Comparison of ENCODE assay signal across 19 cellular contexts in genomic region chr21:44708866-44709425, GRCh38. TPM values are rescaled to one million over a fixed set of nuclear protein-coding genes. Genes with fewer than 3 reads are reported as not detected.
DNase-seq lines count a peak whose midpoint lies in the region; ATAC-seq, FAIRE-seq and TF ChIP-seq lines count a peak whose summit lies in the region.
"Had no signal": no experiment of that assay in that cellular context is flagged by ENCODE, and none has a peak within 500 bp of the region (broad histone marks: within the 10 kb centered on the region; RNA-seq: fewer than 3 reads in every experiment).

No MANE protein-coding gene starts in this region.

- TF ChIP-seq RAD21 in HepG2 (CRISPR knock-in tag; IDR thresholded peaks at IDR 0.05), result no peak

- BruUV-seq in HepG2 (replicated peaks; lab: Mats Ljungman, UMichigan), result no TSS peak

- no peak for TF ChIP-seq CTCF in right lobe of liver (IDR thresholded peaks at IDR 0.05)
- TF ChIP-seq CTCF in HepG2 (CRISPR knock-in tag; IDR thresholded peaks at IDR 0.05), result no peak
- TF ChIP-seq CTCF in kidney (IDR thresholded peaks at IDR 0.05; ENCODE audit: borderline replicate concordance, extremely low read depth, insufficient read depth), result no peak

- H4K20me1 ChIP-seq in HepG2 (ENCODE audit: insufficient read depth, low read length), result no peaks in the 10 kb centered on the region

- CTCF ChIA-PET in HepG2 (lab: Yijun Ruan, JAX; ENCODE audit: low intra/inter-chr PET ratio, low total read pairs), result no interaction called here

- H3K27ac ChIP-seq in right lobe of liver (no peak overlapping the region), HepG2 (ENCODE audit: extremely low read length, insufficient read depth, low read length) (no peak overlapping the region), kidney (ENCODE audit: low read depth in 2 of 2, low read length in 2 of 2) (no peak overlapping the region)
- H3K27ac ChIP-seq: PC-9 had no signal

- TF ChIP-seq EP300 in HepG2 (IDR thresholded peaks at IDR 0.05; ENCODE audit: low read depth in 2 of 2, low read length in 2 of 2) (no peak), HepG2 (CRISPR knock-in tag; IDR thresholded peaks at IDR 0.05; ENCODE audit: borderline replicate concordance) (no peak)

- in situ Hi-C loops in HepG2 (cut with HindIII; ENCODE audit: extremely low pct_ligation_motif_present, low pct_unique_long_range_greater_than_20kb), result no loop called here

- no peaks in the 10 kb centered on the region for H3K9me3 ChIP-seq in right lobe of liver
- H3K9me3 ChIP-seq in HepG2 (ENCODE audit: low read length), result no peaks in the 10 kb centered on the region
- no peaks in the 10 kb centered on the region for H3K9me3 ChIP-seq in kidney (ENCODE audit: control insufficient read depth in 1 of 2, low read length in 2 of 2)

- H3K36me3 Mint-ChIP-seq in activated T-cell treated with anti-CD3 and anti-CD28 coated beads, Interleukin-2, amount 50 U/mL, for 72 hours (ENCODE audit: insufficient read depth in 2 of 2), result peaks cover 5 to 7% of the 10 kb centered on the region in 2 donors
- H3K36me3 Mint-ChIP-seq: stimulated activated memory B cell treated with anti-CD40 and anti-IgM and Interleukin-4, amounts not matched to agents 10 μg/mL and 1 μg/mL and 100 μg/mL, for 72 hours had no signal

- POLR2A ChIA-PET in HepG2 (lab: Yijun Ruan, JAX), result no interaction called here

- no peak overlapping the region for H2AFZ ChIP-seq in HepG2 (ENCODE audit: low read length)
- H2AFZ ChIP-seq: PC-9 had no signal

- H3K9ac ChIP-seq in HepG2 (ENCODE audit: insufficient read depth, low read depth, low read length), result no peak overlapping the region
- no peak overlapping the region for H3K9ac ChIP-seq in kidney (ENCODE audit: low read length in 2 of 2)

- WGBS in right lobe of liver (ENCODE audit: insufficient coverage, low coverage, low lambda C conversion rate, missing lambda C conversion rate), result 0% methylated on average over 8 of the region's 25 CpGs
- WGBS in HepG2 (ENCODE audit: low lambda C conversion rate), result 47% methylated on average over 7 of the region's 25 CpGs

- ATAC-seq in right lobe of liver (no peak), HepG2 (no peak), sciatic nerve (no peak)
- ATAC-seq in activated T-cell treated with anti-CD3 and anti-CD28 coated beads, Interleukin-2, amount 50 U/mL, for 72 hours (replicated peaks in 1 of 2), result no peak
- ATAC-seq: stimulated activated memory B cell treated with anti-CD40 and anti-IgM and Interleukin-4, amounts not matched to agents 10 μg/mL and 1 μg/mL and 100 μg/mL, for 72 hours had no signal

- no peaks in the 10 kb centered on the region for H3K36me3 ChIP-seq in right lobe of liver
- no peaks in the 10 kb centered on the region for H3K36me3 ChIP-seq in HepG2 (replicated peaks in 1 of 2; ENCODE audit: control insufficient read depth in 1 of 2, insufficient read depth in 2 of 2, low read length in 2 of 2)
- no peaks in the 10 kb centered on the region for H3K36me3 ChIP-seq in kidney (ENCODE audit: control insufficient read depth in 1 of 2, insufficient read depth in 2 of 2, low read length in 2 of 2)

- H3K9me3 Mint-ChIP-seq in activated T-cell treated with anti-CD3 and anti-CD28 coated beads, Interleukin-2, amount 50 U/mL, for 72 hours, result peaks cover 3% of the 10 kb centered on the region in 2 donors
- H3K9me3 Mint-ChIP-seq: dendritic cell treated with granulocyte-macrophage colony-stimulating factor and Interleukin-4, amounts not matched to agents 40 ng/mL and 50 ng/mL, for 4 days; stimulated activated memory B cell treated with anti-CD40 and anti-IgM and Interleukin-4, amounts not matched to agents 10 μg/mL and 1 μg/mL and 100 μg/mL, for 72 hours had no signal

- DNase-seq in right lobe of liver (peak in 2 of 3 donors; percentile 39), HepG2 (ENCODE audit: low spot score) (no peak), kidney (peak; percentile 45), cerebellar nuclear complex (lab: John Stamatoyannopoulos, UW) (no peak), sciatic nerve (ENCODE audit: low spot score) (no peak), SW 1271 (lab: John Stamatoyannopoulos, UW) (no peak), Ammon's horn (ENCODE audit: low spot score) (no peak)
- DNase-seq in activated T-cell treated with anti-CD3 and anti-CD28 coated beads, Interleukin-2, amount 50 U/mL, for 72 hours, result no peak
- DNase-seq: activated CD4-positive, alpha-beta memory T cell treated with anti-CD3 and anti-CD28 coated beads for 36 hours; NCI-H1048; PC-9; stimulated activated CD4-positive, alpha-beta T cell treated with anti-CD3 and anti-CD28 coated beads, Interleukin-2, amount 100 ng/mL, for 48 hours; T-helper 2 cell had no signal

- no peak overlapping the region for H3K4me3 ChIP-seq in right lobe of liver
- H3K4me3 ChIP-seq in HepG2 (replicated peaks in 1 of 3; ENCODE audit: insufficient read depth in 1 of 3, low read depth in 2 of 3, low read length in 3 of 3), result no peak overlapping the region
- H3K4me3 ChIP-seq in kidney (ENCODE audit: low read length in 2 of 2), result no peak overlapping the region
- H3K4me3 ChIP-seq: PC-9 had no signal

- H3K4me1 ChIP-seq in right lobe of liver (peaks cover 0 to 3% (median 0%) of the 10 kb centered on the region in 4 donors), HepG2 (ENCODE audit: insufficient read depth, low read length) (peaks cover 13% of the 10 kb centered on the region; the same call in 1 of the 2 replicates), kidney (ENCODE audit: control insufficient read depth in 1 of 2, insufficient read depth in 1 of 2, low read depth in 1 of 2, low read length in 2 of 2) (no peaks in the 10 kb centered on the region)

- peaks cover 24 to 34% of the 10 kb centered on the region in 2 donors for H3K27me3 ChIP-seq in right lobe of liver
- H3K27me3 ChIP-seq in HepG2 (ENCODE audit: control insufficient read depth in 1 of 2, insufficient read depth in 2 of 2, low read length in 2 of 2), result peaks cover 16 to 68% of the 10 kb centered on the region in 2 experiments

- no peaks in the 10 kb centered on the region for H3K79me2 ChIP-seq in HepG2 (ENCODE audit: insufficient read depth, low read length)

- no peak overlapping the region for H3K4me2 ChIP-seq in HepG2 (ENCODE audit: low read depth, low read length)
- H3K4me2 ChIP-seq: PC-9 had no signal

- peaks cover 95% of the 10 kb centered on the region for H3K27me3 Mint-ChIP-seq in activated T-cell treated with anti-CD3 and anti-CD28 coated beads, Interleukin-2, amount 50 U/mL, for 72 hours (ENCODE audit: low read depth)

- H3K27ac Mint-ChIP-seq in activated T-cell treated with anti-CD3 and anti-CD28 coated beads, Interleukin-2, amount 50 U/mL, for 72 hours, result no peak overlapping the region
- H3K27ac Mint-ChIP-seq: activated CD4-positive, alpha-beta memory T cell treated with anti-CD3 and anti-CD28 coated beads for 36 hours; activated naive CD8-positive, alpha-beta T cell treated with anti-CD3 and anti-CD28 coated beads, Interleukin-2, amount 10 ng/mL, durations not matched to agents 7 days and 5 days; dendritic cell treated with granulocyte-macrophage colony-stimulating factor and Interleukin-4, amounts not matched to agents 40 ng/mL and 50 ng/mL, for 4 days; stimulated activated memory B cell treated with anti-CD40 and anti-IgM and Interleukin-4, amounts not matched to agents 10 μg/mL and 1 μg/mL and 100 μg/mL, for 72 hours had no signal

- intact Hi-C loops in right lobe of liver (cut with DNase I), result no loop called here
- intact Hi-C loops in HepG2 (cut with micrococcal nuclease; ENCODE audit: unreplicated experiment), result no loop called here
- intact Hi-C loops in kidney (cut with DNase I), result no loop called here
- intact Hi-C loops in sciatic nerve (cut with DNase I), result no loop called here

- TF ChIP-seq POLR2A in right lobe of liver (IDR thresholded peaks at IDR 0.05) (no peak), HepG2 (IDR thresholded peaks at IDR 0.05; ENCODE audit: insufficient read depth in 1 of 2, low read depth in 2 of 2, low read length in 2 of 2) (no peak)

- no peak for FAIRE-seq in HepG2 (lab: Jason Lieb, UNC)
- FAIRE-seq in kidney (lab: Jason Lieb, UNC), result no peak
- FAIRE-seq: G401.6 had no signal

- H3K4me1 Mint-ChIP-seq in activated T-cell treated with anti-CD3 and anti-CD28 coated beads, Interleukin-2, amount 50 U/mL, for 72 hours (ENCODE audit: low read depth), result peaks cover 19% of the 10 kb centered on the region
- H3K4me1 Mint-ChIP-seq: stimulated activated memory B cell treated with anti-CD40 and anti-IgM and Interleukin-4, amounts not matched to agents 10 μg/mL and 1 μg/mL and 100 μg/mL, for 72 hours had no signal

- peak overlapping the region; percentile 54 to 60 for H3K4me3 Mint-ChIP-seq in activated T-cell treated with anti-CD3 and anti-CD28 coated beads, Interleukin-2, amount 50 U/mL, for 72 hours
- H3K4me3 Mint-ChIP-seq: activated CD4-positive, alpha-beta memory T cell treated with anti-CD3 and anti-CD28 coated beads for 36 hours; activated naive CD8-positive, alpha-beta T cell treated with anti-CD3 and anti-CD28 coated beads, Interleukin-2, amount 10 ng/mL, durations not matched to agents 7 days and 5 days; dendritic cell treated with granulocyte-macrophage colony-stimulating factor and Interleukin-4, amounts not matched to agents 40 ng/mL and 50 ng/mL, for 4 days; stimulated activated memory B cell treated with anti-CD40 and anti-IgM and Interleukin-4, amounts not matched to agents 10 μg/mL and 1 μg/mL and 100 μg/mL, for 72 hours had no signal

RNA-seq across cellular contexts. Expression of gene TSPEAR, which starts 2.4 kb away (rescaled TPM):
- total RNA-seq in right lobe of liver (not detected), HepG2 (2016; rRNA removed; fragmentation: Illumina TruSeq; extraction: Trizol) (0.07 and 0.18 TPM in 2 replicates), kidney (0.22 TPM), sciatic nerve (not detected)
- 0.09 TPM in 1 of 2 replicates, not detected in the other for total RNA-seq in HepG2 (2016; cell fraction: cytosol; rRNA removed; fragmentation: Illumina TruSeq; extraction: Trizol; ENCODE audit: low read depth)
- 0.10 and 0.19 TPM in 2 replicates for total RNA-seq in HepG2 (2016; cell fraction: insoluble cytoplasmic fraction; rRNA removed; fragmentation: Illumina TruSeq; extraction: Trizol)
- total RNA-seq in HepG2 (2016; cell fraction: membrane; rRNA removed; fragmentation: Illumina TruSeq; extraction: Trizol), result 0.24 and 0.28 TPM in 2 replicates
- total RNA-seq in HepG2 (2016; cell fraction: nucleus; rRNA removed; fragmentation: Illumina TruSeq; extraction: Trizol), result 0.16 TPM in 1 of 2 replicates, not detected in the other
- polyA plus RNA-seq in HepG2 (2011; rRNA removed) (0.32 and 0.33 TPM in 2 replicates), kidney (ENCODE audit: insufficient read depth, low read depth, low replicate concordance) (0.09 TPM)
- polyA plus RNA-seq in HepG2 (2011; cell fraction: cytosol; rRNA removed), result 0.28 and 0.32 TPM in 2 replicates
- 0.59 and 0.71 TPM in 2 replicates for polyA plus RNA-seq in HepG2 (2011; cell fraction: nucleus; rRNA removed)
- polyA plus RNA-seq in HepG2 (2012), result 0.63 and 0.68 TPM in 2 replicates
- 0.10 and 0.12 TPM in 2 replicates for polyA plus RNA-seq in HepG2 (2016; cell fraction: cytosol; fragmentation: Illumina TruSeq; extraction: Trizol; ENCODE audit: low read depth)
- polyA plus RNA-seq in HepG2 (2016; cell fraction: insoluble cytoplasmic fraction; fragmentation: Illumina TruSeq; extraction: Trizol; ENCODE audit: low read depth), result 0.19 and 0.25 TPM in 2 replicates
- 0.31 and 0.42 TPM in 2 replicates for polyA plus RNA-seq in HepG2 (2016; cell fraction: membrane; fragmentation: Illumina TruSeq; extraction: Trizol; ENCODE audit: low read depth)
- polyA plus RNA-seq in HepG2 (2016; cell fraction: nucleus; fragmentation: Illumina TruSeq; extraction: Trizol; ENCODE audit: insufficient read depth, low read depth), result 0.11 TPM in 1 of 2 replicates, not detected in the other
- 0.82 TPM in 1 of 2 replicates, not detected in the other for polyA minus RNA-seq in HepG2 (2011; rRNA and poly(A)+ RNA removed; ENCODE audit: low replicate concordance)
- 0.18 and 0.20 TPM in 2 replicates for polyA minus RNA-seq in HepG2 (2011; cell fraction: cytosol; rRNA and poly(A)+ RNA removed)
- 0.26 and 0.37 TPM in 2 replicates for polyA minus RNA-seq in HepG2 (2011; cell fraction: nucleus; rRNA and poly(A)+ RNA removed)
- total RNA-seq in activated T-cell treated with anti-CD3 and anti-CD28 coated beads, Interleukin-2, amount 50 U/mL, for 72 hours, result not detected
- total RNA-seq: activated CD4-positive, alpha-beta memory T cell treated with anti-CD3 and anti-CD28 coated beads for 36 hours; activated naive CD8-positive, alpha-beta T cell treated with anti-CD3 and anti-CD28 coated beads, Interleukin-2, amount 10 ng/mL, durations not matched to agents 7 days and 5 days; HT1080; PC-9 had no signal
- polyA plus RNA-seq: BJ had no signal

RNA-seq across cellular contexts. Expression of gene KRTAP10-12, which starts 12.0 kb away (rescaled TPM):
- total RNA-seq in right lobe of liver (not detected), HepG2 (2016; rRNA removed; fragmentation: Illumina TruSeq; extraction: Trizol) (not detected in 2 replicates), kidney (not detected), sciatic nerve (not detected)
- not detected in 2 replicates for total RNA-seq in HepG2 (2016; cell fraction: cytosol; rRNA removed; fragmentation: Illumina TruSeq; extraction: Trizol; ENCODE audit: low read depth)
- total RNA-seq in HepG2 (2016; cell fraction: insoluble cytoplasmic fraction; rRNA removed; fragmentation: Illumina TruSeq; extraction: Trizol), result not detected in 2 replicates
- not detected in 2 replicates for total RNA-seq in HepG2 (2016; cell fraction: membrane; rRNA removed; fragmentation: Illumina TruSeq; extraction: Trizol)
- total RNA-seq in HepG2 (2016; cell fraction: nucleus; rRNA removed; fragmentation: Illumina TruSeq; extraction: Trizol), result not detected in 2 replicates
- polyA plus RNA-seq in HepG2 (2011; rRNA removed) (not detected in 2 replicates), kidney (ENCODE audit: insufficient read depth, low read depth, low replicate concordance) (not detected)
- not detected in 2 replicates for polyA plus RNA-seq in HepG2 (2011; cell fraction: cytosol; rRNA removed)
- polyA plus RNA-seq in HepG2 (2011; cell fraction: nucleus; rRNA removed), result not detected in 2 replicates
- polyA plus RNA-seq in HepG2 (2012), result not detected in 2 replicates
- polyA plus RNA-seq in HepG2 (2016; cell fraction: cytosol; fragmentation: Illumina TruSeq; extraction: Trizol; ENCODE audit: low read depth), result not detected in 2 replicates
- polyA plus RNA-seq in HepG2 (2016; cell fraction: insoluble cytoplasmic fraction; fragmentation: Illumina TruSeq; extraction: Trizol; ENCODE audit: low read depth), result not detected in 2 replicates
- not detected in 2 replicates for polyA plus RNA-seq in HepG2 (2016; cell fraction: membrane; fragmentation: Illumina TruSeq; extraction: Trizol; ENCODE audit: low read depth)
- not detected in 2 replicates for polyA plus RNA-seq in HepG2 (2016; cell fraction: nucleus; fragmentation: Illumina TruSeq; extraction: Trizol; ENCODE audit: insufficient read depth, low read depth)
- polyA minus RNA-seq in HepG2 (2011; rRNA and poly(A)+ RNA removed; ENCODE audit: low replicate concordance), result not detected in 2 replicates
- polyA minus RNA-seq in HepG2 (2011; cell fraction: cytosol; rRNA and poly(A)+ RNA removed), result not detected in 2 replicates
- not detected in 2 replicates for polyA minus RNA-seq in HepG2 (2011; cell fraction: nucleus; rRNA and poly(A)+ RNA removed)
- not detected for total RNA-seq in activated T-cell treated with anti-CD3 and anti-CD28 coated beads, Interleukin-2, amount 50 U/mL, for 72 hours
- total RNA-seq: activated CD4-positive, alpha-beta memory T cell treated with anti-CD3 and anti-CD28 coated beads for 36 hours; activated naive CD8-positive, alpha-beta T cell treated with anti-CD3 and anti-CD28 coated beads, Interleukin-2, amount 10 ng/mL, durations not matched to agents 7 days and 5 days; HT1080; PC-9 had no signal
- polyA plus RNA-seq: BJ had no signal

RNA-seq across cellular contexts. Expression of gene KRTAP12-1, which starts 27.0 kb away (rescaled TPM):
- total RNA-seq in right lobe of liver, result not detected
- not detected in 2 replicates for total RNA-seq in HepG2 (2016; rRNA removed; fragmentation: Illumina TruSeq; extraction: Trizol)
- not detected in 2 replicates for total RNA-seq in HepG2 (2016; cell fraction: cytosol; rRNA removed; fragmentation: Illumina TruSeq; extraction: Trizol; ENCODE audit: low read depth)
- not detected in 2 replicates for total RNA-seq in HepG2 (2016; cell fraction: insoluble cytoplasmic fraction; rRNA removed; fragmentation: Illumina TruSeq; extraction: Trizol)
- total RNA-seq in HepG2 (2016; cell fraction: membrane; rRNA removed; fragmentation: Illumina TruSeq; extraction: Trizol), result not detected in 2 replicates
- not detected in 2 replicates for total RNA-seq in HepG2 (2016; cell fraction: nucleus; rRNA removed; fragmentation: Illumina TruSeq; extraction: Trizol)
- polyA plus RNA-seq in HepG2 (2011; rRNA removed), result 0.13 TPM in 1 of 2 replicates, not detected in the other
- not detected in 2 replicates for polyA plus RNA-seq in HepG2 (2011; cell fraction: cytosol; rRNA removed)
- polyA plus RNA-seq in HepG2 (2011; cell fraction: nucleus; rRNA removed), result 0.40 TPM in 1 of 2 replicates, not detected in the other
- not detected in 2 replicates for polyA plus RNA-seq in HepG2 (2012)
- not detected in 2 replicates for polyA plus RNA-seq in HepG2 (2016; cell fraction: cytosol; fragmentation: Illumina TruSeq; extraction: Trizol; ENCODE audit: low read depth)
- not detected in 2 replicates for polyA plus RNA-seq in HepG2 (2016; cell fraction: insoluble cytoplasmic fraction; fragmentation: Illumina TruSeq; extraction: Trizol; ENCODE audit: low read depth)
- not detected in 2 replicates for polyA plus RNA-seq in HepG2 (2016; cell fraction: membrane; fragmentation: Illumina TruSeq; extraction: Trizol; ENCODE audit: low read depth)
- not detected in 2 replicates for polyA plus RNA-seq in HepG2 (2016; cell fraction: nucleus; fragmentation: Illumina TruSeq; extraction: Trizol; ENCODE audit: insufficient read depth, low read depth)
- not detected in 2 replicates for polyA minus RNA-seq in HepG2 (2011; rRNA and poly(A)+ RNA removed; ENCODE audit: low replicate concordance)
- polyA minus RNA-seq in HepG2 (2011; cell fraction: cytosol; rRNA and poly(A)+ RNA removed), result not detected in 2 replicates
- polyA minus RNA-seq in HepG2 (2011; cell fraction: nucleus; rRNA and poly(A)+ RNA removed), result not detected in 2 replicates
- not detected for total RNA-seq in activated T-cell treated with anti-CD3 and anti-CD28 coated beads, Interleukin-2, amount 50 U/mL, for 72 hours
- total RNA-seq in kidney, result not detected
- polyA plus RNA-seq in kidney (ENCODE audit: insufficient read depth, low read depth, low replicate concordance), result not detected
- total RNA-seq in sciatic nerve, result not detected
- total RNA-seq: activated CD4-positive, alpha-beta memory T cell treated with anti-CD3 and anti-CD28 coated beads for 36 hours; activated naive CD8-positive, alpha-beta T cell treated with anti-CD3 and anti-CD28 coated beads, Interleukin-2, amount 10 ng/mL, durations not matched to agents 7 days and 5 days; HT1080; PC-9 had no signal
- polyA plus RNA-seq: BJ had no signal

RNA-seq across cellular contexts. Expression of gene KRTAP12-2, which starts 42.2 kb away (rescaled TPM):
- total RNA-seq in right lobe of liver, result not detected
- total RNA-seq in HepG2 (2016; rRNA removed; fragmentation: Illumina TruSeq; extraction: Trizol), result not detected in 2 replicates
- not detected in 2 replicates for total RNA-seq in HepG2 (2016; cell fraction: cytosol; rRNA removed; fragmentation: Illumina TruSeq; extraction: Trizol; ENCODE audit: low read depth)
- total RNA-seq in HepG2 (2016; cell fraction: insoluble cytoplasmic fraction; rRNA removed; fragmentation: Illumina TruSeq; extraction: Trizol), result not detected in 2 replicates
- not detected in 2 replicates for total RNA-seq in HepG2 (2016; cell fraction: membrane; rRNA removed; fragmentation: Illumina TruSeq; extraction: Trizol)
- total RNA-seq in HepG2 (2016; cell fraction: nucleus; rRNA removed; fragmentation: Illumina TruSeq; extraction: Trizol), result not detected in 2 replicates
- polyA plus RNA-seq in HepG2 (2011; rRNA removed), result not detected in 2 replicates
- not detected in 2 replicates for polyA plus RNA-seq in HepG2 (2011; cell fraction: cytosol; rRNA removed)
- polyA plus RNA-seq in HepG2 (2011; cell fraction: nucleus; rRNA removed), result not detected in 2 replicates
- not detected in 2 replicates for polyA plus RNA-seq in HepG2 (2012)
- polyA plus RNA-seq in HepG2 (2016; cell fraction: cytosol; fragmentation: Illumina TruSeq; extraction: Trizol; ENCODE audit: low read depth), result not detected in 2 replicates
- not detected in 2 replicates for polyA plus RNA-seq in HepG2 (2016; cell fraction: insoluble cytoplasmic fraction; fragmentation: Illumina TruSeq; extraction: Trizol; ENCODE audit: low read depth)
- polyA plus RNA-seq in HepG2 (2016; cell fraction: membrane; fragmentation: Illumina TruSeq; extraction: Trizol; ENCODE audit: low read depth), result not detected in 2 replicates
- not detected in 2 replicates for polyA plus RNA-seq in HepG2 (2016; cell fraction: nucleus; fragmentation: Illumina TruSeq; extraction: Trizol; ENCODE audit: insufficient read depth, low read depth)
- not detected in 2 replicates for polyA minus RNA-seq in HepG2 (2011; rRNA and poly(A)+ RNA removed; ENCODE audit: low replicate concordance)
- not detected in 2 replicates for polyA minus RNA-seq in HepG2 (2011; cell fraction: cytosol; rRNA and poly(A)+ RNA removed)
- not detected in 2 replicates for polyA minus RNA-seq in HepG2 (2011; cell fraction: nucleus; rRNA and poly(A)+ RNA removed)
- not detected for total RNA-seq in activated T-cell treated with anti-CD3 and anti-CD28 coated beads, Interleukin-2, amount 50 U/mL, for 72 hours
- not detected for total RNA-seq in kidney
- not detected for polyA plus RNA-seq in kidney (ENCODE audit: insufficient read depth, low read depth, low replicate concordance)
- not detected for total RNA-seq in sciatic nerve
- total RNA-seq: activated CD4-positive, alpha-beta memory T cell treated with anti-CD3 and anti-CD28 coated beads for 36 hours; activated naive CD8-positive, alpha-beta T cell treated with anti-CD3 and anti-CD28 coated beads, Interleukin-2, amount 10 ng/mL, durations not matched to agents 7 days and 5 days; HT1080; PC-9 had no signal
- polyA plus RNA-seq: BJ had no signal

RNA-seq across cellular contexts. Expression of gene KRTAP12-3, which starts 51.2 kb away (rescaled TPM):
- total RNA-seq in right lobe of liver, result not detected
- total RNA-seq in HepG2 (2016; rRNA removed; fragmentation: Illumina TruSeq; extraction: Trizol), result not detected in 2 replicates
- total RNA-seq in HepG2 (2016; cell fraction: cytosol; rRNA removed; fragmentation: Illumina TruSeq; extraction: Trizol; ENCODE audit: low read depth), result not detected in 2 replicates
- not detected in 2 replicates for total RNA-seq in HepG2 (2016; cell fraction: insoluble cytoplasmic fraction; rRNA removed; fragmentation: Illumina TruSeq; extraction: Trizol)
- not detected in 2 replicates for total RNA-seq in HepG2 (2016; cell fraction: membrane; rRNA removed; fragmentation: Illumina TruSeq; extraction: Trizol)
- not detected in 2 replicates for total RNA-seq in HepG2 (2016; cell fraction: nucleus; rRNA removed; fragmentation: Illumina TruSeq; extraction: Trizol)
- not detected in 2 replicates for polyA plus RNA-seq in HepG2 (2011; rRNA removed)
- not detected in 2 replicates for polyA plus RNA-seq in HepG2 (2011; cell fraction: cytosol; rRNA removed)
- polyA plus RNA-seq in HepG2 (2011; cell fraction: nucleus; rRNA removed), result not detected in 2 replicates
- not detected in 2 replicates for polyA plus RNA-seq in HepG2 (2012)
- not detected in 2 replicates for polyA plus RNA-seq in HepG2 (2016; cell fraction: cytosol; fragmentation: Illumina TruSeq; extraction: Trizol; ENCODE audit: low read depth)
- not detected in 2 replicates for polyA plus RNA-seq in HepG2 (2016; cell fraction: insoluble cytoplasmic fraction; fragmentation: Illumina TruSeq; extraction: Trizol; ENCODE audit: low read depth)
- not detected in 2 replicates for polyA plus RNA-seq in HepG2 (2016; cell fraction: membrane; fragmentation: Illumina TruSeq; extraction: Trizol; ENCODE audit: low read depth)
- not detected in 2 replicates for polyA plus RNA-seq in HepG2 (2016; cell fraction: nucleus; fragmentation: Illumina TruSeq; extraction: Trizol; ENCODE audit: insufficient read depth, low read depth)
- polyA minus RNA-seq in HepG2 (2011; rRNA and poly(A)+ RNA removed; ENCODE audit: low replicate concordance), result not detected in 2 replicates
- not detected in 2 replicates for polyA minus RNA-seq in HepG2 (2011; cell fraction: cytosol; rRNA and poly(A)+ RNA removed)
- not detected in 2 replicates for polyA minus RNA-seq in HepG2 (2011; cell fraction: nucleus; rRNA and poly(A)+ RNA removed)
- total RNA-seq in activated T-cell treated with anti-CD3 and anti-CD28 coated beads, Interleukin-2, amount 50 U/mL, for 72 hours, result not detected
- not detected for total RNA-seq in kidney
- not detected for polyA plus RNA-seq in kidney (ENCODE audit: insufficient read depth, low read depth, low replicate concordance)
- total RNA-seq in sciatic nerve, result not detected
- total RNA-seq: activated CD4-positive, alpha-beta memory T cell treated with anti-CD3 and anti-CD28 coated beads for 36 hours; activated naive CD8-positive, alpha-beta T cell treated with anti-CD3 and anti-CD28 coated beads, Interleukin-2, amount 10 ng/mL, durations not matched to agents 7 days and 5 days; HT1080; PC-9 had no signal
- polyA plus RNA-seq: BJ had no signal

Comparison
In these comparisons a context has a peak if more than half of its experiments do, and no peak if none do; other contexts are left out.
1. DNase-seq: peak in right lobe of liver (2 of 3) and kidney (single experiment); none in HepG2 (single experiment), activated T-cell treated with anti-CD3 and anti-CD28 coated beads, Interleukin-2, amount 50 U/mL, for 72 hours (0 of 2), cerebellar nuclear complex (0 of 2), sciatic nerve (single experiment), SW 1271 (0 of 2) and Ammon's horn (single experiment).